In genomic region chr17:27904534-27904933, GRCh38 we compare ENCODE assay signal across 27 cellular contexts.
"Had no signal": no experiment of that assay in that cellular context is flagged by ENCODE, and none has a peak within 500 bp of the region (broad histone marks: within the 10 kb centered on the region; RNA-seq: fewer than 3 reads in every experiment).

No MANE protein-coding gene starts in this region.

- H3K4me1 ChIP-seq: parathyroid adenoma, prostate gland, sigmoid colon, spleen, stomach, thyroid gland, tibial nerve, upper lobe of left lung, vagina had no signal

- H2AFZ ChIP-seq: neural progenitor cell had no signal

- H3K27ac ChIP-seq: neural progenitor cell, ovary, parathyroid adenoma, prostate gland, right lobe of liver, sigmoid colon, spleen, stomach, thoracic aorta, thyroid gland, upper lobe of left lung, vagina had no signal

- H3K79me2 ChIP-seq: parathyroid adenoma had no signal

- H3K27me3 ChIP-seq: neural progenitor cell, ovary, right lobe of liver, stomach, thyroid gland, tibial nerve, upper lobe of left lung, vagina had no signal

- ATAC-seq: naive thymus-derived CD4-positive, alpha-beta T cell; natural killer cell; right cardiac atrium; stimulated activated effector memory CD8-positive, alpha-beta T cell treated with anti-CD3 and anti-CD28 coated beads, Interleukin-12 subunit alpha, Interleukin-12 subunit beta, amount 100 ng/mL, for 72 hours; stimulated activated naive B cell treated with anti-CD40 and anti-IgM and Interleukin-4, amounts not matched to agents 10 μg/mL and 1 μg/mL and 100 μg/mL, for 72 hours had no signal

- H3K36me3 ChIP-seq: neural progenitor cell, ovary, prostate gland, right lobe of liver, sigmoid colon, spleen, stomach, thoracic aorta, thyroid gland, tibial nerve, upper lobe of left lung, vagina had no signal

- H3K4me2 ChIP-seq: neural progenitor cell had no signal

- H3K4me3 ChIP-seq: neural progenitor cell, ovary, prostate gland, right lobe of liver, sigmoid colon, spleen, stomach, thoracic aorta, thyroid gland, tibial nerve, upper lobe of left lung, vagina had no signal

- H3K9me3 ChIP-seq: ovary, prostate gland, right lobe of liver, sigmoid colon, spleen, stomach, thoracic aorta, thyroid gland, tibial nerve, upper lobe of left lung, vagina had no signal

- DNase-seq: naive thymus-derived CD4-positive, alpha-beta T cell; natural killer cell; occipital lobe; ovary; posterior cingulate gyrus; right cardiac atrium; right lobe of liver; sigmoid colon; small intestine; spleen; stimulated activated CD4-positive, alpha-beta T cell treated with anti-CD3 and anti-CD28 coated beads, Interleukin-12 subunit alpha, Interleukin-12 subunit beta, amount 100 ng/mL, for 4 hours; stimulated activated CD4-positive, alpha-beta T cell treated with anti-CD3 and anti-CD28 coated beads, Interleukin-2, amount 100 ng/mL, for 24 hours; stimulated activated CD4-positive, alpha-beta T cell treated with anti-CD3 and anti-CD28 coated beads, Interleukin-2, amount 100 ng/mL, for 48 hours; stimulated activated CD4-positive, alpha-beta T cell treated with anti-CD3 and anti-CD28 coated beads, Interleukin-4, amount 100 ng/mL, for 24 hours; stimulated activated naive B cell treated with anti-CD40 and anti-IgM and Interleukin-4, amounts not matched to agents 10 μg/mL and 1 μg/mL and 100 μg/mL, for 72 hours; stimulated activated naive CD4-positive, alpha-beta T cell treated with Interleukin-2 at 50 U/mL for 16 hours; stomach; thyroid gland; trophoblast cell; upper lobe of left lung had no signal

- H3K9ac ChIP-seq: neural progenitor cell, parathyroid adenoma had no signal
